In genomic region chr3:25665646-25666136, GRCh38 we compare ENCODE assay signal across 8 cellular contexts. TPM values are rescaled to one million over a fixed set of nuclear protein-coding genes. Genes with fewer than 3 reads are reported as not detected.
DNase-seq lines count a peak whose midpoint lies in the region; ATAC-seq and TF ChIP-seq lines count a peak whose summit lies in the region.

No MANE protein-coding gene starts in this region.

- H3K9me3 ChIP-seq in body of pancreas (no peaks in the 10 kb centered on the region), muscle layer of colon (ENCODE audit: low read length) (no peaks in the 10 kb centered on the region)

- H3K27me3 ChIP-seq in body of pancreas (no peaks in the 10 kb centered on the region), muscle layer of colon (ENCODE audit: control insufficient read depth in 1 of 2, insufficient read depth in 2 of 2, low read length in 2 of 2) (no peaks in the 10 kb centered on the region)

- POLR2A ChIA-PET in AG04449 (lab: Yijun Ruan, JAX): no interaction called here

- peak overlapping the region; percentile 60 for H3K9ac ChIP-seq in muscle layer of colon (ENCODE audit: low read length)

- intact Hi-C loops in body of pancreas (cut with DNase I): no loop called here

- TF ChIP-seq POLR2A in body of pancreas (IDR thresholded peaks at IDR 0.05): no peak

- no peak for DNase-seq in AG04449 (ENCODE audit: low read depth, low spot score)
- peak; percentile 58 for DNase-seq in KBM-7
- DNase-seq in body of pancreas: no peak
- DNase-seq in SKM-1 treated with dmso at 0.1 percent for 144 hours (lab: John Stamatoyannopoulos, UW; ENCODE audit: unreplicated experiment): no peak
- no peak for DNase-seq in kidney glomerular epithelial cell (lab: John Stamatoyannopoulos, UW)
- no peak for DNase-seq in DMS114 treated with DMSO at 0.1 percent for 48 hours (lab: John Stamatoyannopoulos, UW; ENCODE audit: unreplicated experiment)
- no peak for DNase-seq in OCI-M2 (lab: John Stamatoyannopoulos, UW; ENCODE audit: unreplicated experiment)

- H3K27ac ChIP-seq in body of pancreas: peak overlapping the region; percentile 87 to 98 (median 94)
- peak overlapping the region; percentile 95 for H3K27ac ChIP-seq in muscle layer of colon (ENCODE audit: low read depth, low read length)

- TF ChIP-seq CTCF in AG04449 (IDR thresholded peaks at IDR 0.05; ENCODE audit: insufficient read depth, low read length, missing control alignments): no peak
- no peak for TF ChIP-seq CTCF in body of pancreas (IDR thresholded peaks at IDR 0.05)

- CTCF ChIA-PET in AG04449 (lab: Yijun Ruan, JAX): interaction anchor here (0.7 to 1.1 kb wide), 3 partner anchors 16 to 165 kb away, joined by 3 read pairs; no protein-coding TSS in a partner anchor

- H3K36me3 ChIP-seq in body of pancreas (replicated peaks in 1 of 2; ENCODE audit: insufficient read depth in 1 of 2, low read depth in 2 of 2) (no peaks in the 10 kb centered on the region), muscle layer of colon (ENCODE audit: insufficient read depth, low read length) (no peaks in the 10 kb centered on the region)

- H3K4me1 ChIP-seq in body of pancreas: peaks cover 26% of the 10 kb centered on the region
- H3K4me1 ChIP-seq in muscle layer of colon (ENCODE audit: insufficient read depth, low read length): peaks cover 25% of the 10 kb centered on the region

- H3K4me3 ChIP-seq in AG04449 (ENCODE audit: low read depth, low read length) (peak overlapping the region; percentile 84), body of pancreas (no peak overlapping the region), muscle layer of colon (ENCODE audit: low read depth in 1 of 2, low read length in 2 of 2) (peak overlapping the region; percentile 63 to 66)

- in situ Hi-C loops in KBM-7 (cut with MboI; ENCODE audit: low pct_unique_long_range_greater_than_20kb, low sequenced_read_pairs): no loop called here

- 57 to 64% methylated on average over 4 of the region's 4 CpGs for WGBS in body of pancreas, 2 donors

- no peak for ATAC-seq in body of pancreas

RNA-seq across cellular contexts. Expression of gene TOP2B, which starts 1.0 kb away (rescaled TPM):
- 10 to 100 TPM; 52.7 to 83.1 TPM for total RNA-seq in body of pancreas

Comparison
In these comparisons a context has a peak if more than half of its experiments do, and no peak if none do; other contexts are left out.
1. H3K4me3 ChIP-seq: peak in AG04449 (single experiment) and muscle layer of colon (2 of 2); none in body of pancreas (0 of 2).